8 cellular contexts compared by ENCODE assay signal in the genomic region with DNA sequence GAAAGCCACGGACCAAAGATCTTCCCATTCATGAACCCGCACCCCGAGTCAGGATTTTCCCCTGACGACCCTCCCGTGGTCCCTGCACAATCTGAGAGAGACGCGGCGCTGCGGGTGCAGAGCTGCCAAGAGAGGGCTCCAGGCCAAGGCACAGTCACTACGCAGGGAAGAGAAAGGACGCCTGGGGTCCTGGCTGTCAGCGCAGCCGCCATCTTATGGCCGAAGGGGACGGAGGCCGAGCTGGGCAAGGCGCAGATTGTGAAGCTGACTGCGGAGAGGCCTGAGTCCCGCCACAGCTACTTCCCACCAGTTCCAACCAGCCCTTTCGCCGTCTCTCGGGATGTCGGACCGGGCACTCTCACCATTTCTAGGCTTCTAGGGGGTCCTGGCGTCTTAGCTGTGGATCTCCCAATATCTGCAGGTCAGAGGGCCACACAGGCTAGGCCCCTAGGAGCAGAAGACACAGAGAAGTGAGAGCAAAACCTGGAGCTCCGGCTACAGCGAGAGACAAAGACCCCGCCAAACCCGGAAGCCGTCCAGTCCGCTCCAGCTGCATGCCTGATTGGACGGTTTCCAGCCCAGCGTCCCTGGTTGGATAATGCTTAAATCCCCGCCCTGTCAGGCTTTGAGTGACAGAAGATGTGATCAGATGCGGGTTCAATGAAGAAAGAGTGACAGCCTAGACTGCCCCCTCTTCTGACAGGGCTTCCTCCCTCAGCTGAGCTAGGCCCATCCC. TPM values are rescaled to one million over a fixed set of nuclear protein-coding genes. Genes with fewer than 3 reads are reported as not detected.
DNase-seq lines count a peak whose midpoint lies in the region; ATAC-seq, FAIRE-seq and TF ChIP-seq lines count a peak whose summit lies in the region.

A gene (minus strand): TSS at position 515 of the 736 bp plus-strand sequence. CDS start 150 bp downstream, at position 365.

- no peaks in the 10 kb centered on the region for H3K27me3 Mint-ChIP-seq in T-cell

- peaks cover 14 to 15% of the 10 kb centered on the region in 2 donors for H3K4me1 ChIP-seq in adrenal gland (replicated peaks in 1 of 2)
- H3K4me1 ChIP-seq in upper lobe of left lung, result peaks cover 4 to 11% (median 8%) of the 10 kb centered on the region in 4 donors

- peak within 1 kb of the TSS; percentile 90 to 91 for H3K27ac Mint-ChIP-seq in T-cell

- peak; percentile 40 for DNase-seq in GM12891 (ENCODE audit: insufficient read length, low spot score)
- DNase-seq in NCI-H1436 (lab: John Stamatoyannopoulos, UW), result peak; percentile 90
- DNase-seq in T-cell, result peak; percentile 66 to 89 (median 83)
- DNase-seq in adrenal gland, result peak; percentile 88 to 97 (median 95)
- DNase-seq in left cardiac atrium, result peak; percentile 98
- DNase-seq in posterior cingulate gyrus, result peak; percentile 84 to 98 (median 94)
- peak; percentile 84 to 95 for DNase-seq in upper lobe of left lung

- H3K36me3 ChIP-seq in adrenal gland (replicated peaks in 1 of 2) (peaks cover 0 to 17% of the 10 kb centered on the region in 2 donors), upper lobe of left lung (peaks cover 5 to 20% (median 16%) of the 10 kb centered on the region in 4 donors)

- H3K4me1 Mint-ChIP-seq in T-cell, result peaks cover 12 to 35% (median 34%) of the 10 kb centered on the region in 3 donors

- POLR2A ChIA-PET in T-cell (lab: Charles Lee), result interaction anchor here (0.5 to 1.9 kb wide), 8 partner anchors 68 to 1920 kb away, joined by 3 to 10 read pairs (median 4); a partner anchor contains a TSS

- CTCF ChIA-PET in T-cell (lab: Charles Lee), result interaction anchor here (0.7 to 1.3 kb wide), 5 partner anchors 68 to 284 kb away, joined by 3 to 9 read pairs (median 4); a partner anchor contains a TSS

- 0% methylated on average over 8 to 35 of the region's 35 CpGs for WGBS in adrenal gland, 4 donors
- 1% methylated on average over 12 to 34 of the region's 35 CpGs for WGBS in upper lobe of left lung, 2 donors

- H3K36me3 Mint-ChIP-seq in T-cell, result peaks cover 21% of the 10 kb centered on the region

- intact Hi-C loops in adrenal gland (cut with DNase I) (no loop called here), left cardiac atrium (cut with DNase I) (loop anchor here in 1 of 2 donors (5.0 kb wide), 1 partner anchor 70 kb away; a partner anchor contains a TSS), posterior cingulate gyrus (cut with DNase I) (loop anchor here (5.0 to 10.0 kb wide), 2 partner anchors 70 to 1102 kb away; a partner anchor contains a TSS)

- TF ChIP-seq EP300 in upper lobe of left lung (IDR thresholded peaks at IDR 0.05), result no peak

- ATAC-seq in HG02798 (IDR thresholded peaks at IDR 0.05; ENCODE audit: poor library complexity, unreplicated experiment) (peak; percentile 97), T-cell (replicated peaks in 1 of 4) (peak; percentile 98), left cardiac atrium (peak; percentile 98 to 99), upper lobe of left lung (ENCODE audit: low FRiP score in 2 of 2) (peak; percentile 96 to 98)

- TF ChIP-seq CTCF in adrenal gland (IDR thresholded peaks at IDR 0.05) (no peak), upper lobe of left lung (IDR thresholded peaks at IDR 0.05) (no peak)

- H3K9me3 ChIP-seq in adrenal gland (replicated peaks in 1 of 3), result no peaks in the 10 kb centered on the region
- no peaks in the 10 kb centered on the region for H3K9me3 ChIP-seq in upper lobe of left lung

- peak within 1 kb of the TSS; percentile 91 to 96 (median 94) for H3K4me3 Mint-ChIP-seq in T-cell

- H3K4me3 ChIP-seq in adrenal gland, result peak within 1 kb of the TSS; percentile 41 to 99 (median 78)
- peak within 1 kb of the TSS; percentile 42 to 92 (median 74) for H3K4me3 ChIP-seq in upper lobe of left lung

- H3K27ac ChIP-seq in adrenal gland (peak within 1 kb of the TSS; percentile 31 to 92 (median 86)), upper lobe of left lung (peak within 1 kb of the TSS; percentile 84 to 90 (median 90))

- FAIRE-seq in GM12891 (lab: Jason Lieb, UNC), result peak; percentile 92

- H3K27me3 ChIP-seq in adrenal gland (no peaks in the 10 kb centered on the region), upper lobe of left lung (no peaks in the 10 kb centered on the region)

- TF ChIP-seq POLR2A in GM12891 (IDR thresholded peaks at IDR 0.05; ENCODE audit: low read depth, low read length), result peak; percentile 91
- peak; percentile 13 to 76 for TF ChIP-seq POLR2A in adrenal gland (IDR thresholded peaks at IDR 0.05)
- TF ChIP-seq POLR2A in upper lobe of left lung (IDR thresholded peaks at IDR 0.05), result peak in 3 of 4 donors; percentile 52 to 72 (median 72)

- no peaks in the 10 kb centered on the region for H3K9me3 Mint-ChIP-seq in T-cell

TF ChIP-seq in GM12891, 5 proteins besides CTCF, POLR2A, EP300 and RAD21:
- TF ChIP-seq POLR2AphosphoS5 (IDR thresholded peaks at IDR 0.05; ENCODE audit: low read depth, low read length), result peak; percentile 85
- TF ChIP-seq SPI1 (IDR thresholded peaks at IDR 0.05; ENCODE audit: low read depth, low read length), result peak; percentile 93; the same call in 1 of the 2 replicates
- no peak for TF ChIP-seq PAX5 (IDR thresholded peaks at IDR 0.05; ENCODE audit: insufficient read depth, low read length, severe bottlenecking)
- TF ChIP-seq POU2F2 (IDR thresholded peaks at IDR 0.05; ENCODE audit: low read depth, low read length), result no peak
- peak; percentile 89; the same call in 1 of the 2 replicates for TF ChIP-seq TAF1 (IDR thresholded peaks at IDR 0.05; ENCODE audit: low read depth, low read length)

RNA-seq across cellular contexts. Expression of the gene that starts here (rescaled TPM):
- polyA plus RNA-seq in GM12891 (2012; ENCODE audit: low read depth, missing spikeins), result 3.4 TPM
- 10 to 100 TPM in 3 of 5 donors, 1 to 10 TPM in 2; 6.3 to 23.5 (median 21.1) TPM for total RNA-seq in T-cell
- total RNA-seq in adrenal gland, result 10 to 100 TPM in 5 of 8 donors, 1 to 10 TPM in 3; 4.1 to 18.7 (median 11.9) TPM
- 1 to 10 TPM; 2.0 to 7.6 (median 4.9) TPM for polyA plus RNA-seq in adrenal gland
- 1 to 10 TPM; 7.2 to 9.2 TPM for total RNA-seq in left cardiac atrium
- 10 to 100 TPM in 4 of 6 donors, 1 to 10 TPM in 2; 4.1 to 33.5 (median 11.4) TPM for total RNA-seq in upper lobe of left lung

Comparison
In these comparisons a context has a peak if more than half of its experiments do, and no peak if none do; other contexts are left out.
1. Peak in every context shown above with its lines: DNase-seq, ATAC-seq, H3K4me3 ChIP-seq and H3K27ac ChIP-seq.
2. DNase-seq: peak in every context shown above with its lines; median percentile 98 in left cardiac atrium; 95 in adrenal gland; 94 in posterior cingulate gyrus; 90 in NCI-H1436; 90 in upper lobe of left lung; 83 in T-cell; 40 in GM12891.